ENCODE assay signal across 16 cellular contexts in the genomic region with DNA sequence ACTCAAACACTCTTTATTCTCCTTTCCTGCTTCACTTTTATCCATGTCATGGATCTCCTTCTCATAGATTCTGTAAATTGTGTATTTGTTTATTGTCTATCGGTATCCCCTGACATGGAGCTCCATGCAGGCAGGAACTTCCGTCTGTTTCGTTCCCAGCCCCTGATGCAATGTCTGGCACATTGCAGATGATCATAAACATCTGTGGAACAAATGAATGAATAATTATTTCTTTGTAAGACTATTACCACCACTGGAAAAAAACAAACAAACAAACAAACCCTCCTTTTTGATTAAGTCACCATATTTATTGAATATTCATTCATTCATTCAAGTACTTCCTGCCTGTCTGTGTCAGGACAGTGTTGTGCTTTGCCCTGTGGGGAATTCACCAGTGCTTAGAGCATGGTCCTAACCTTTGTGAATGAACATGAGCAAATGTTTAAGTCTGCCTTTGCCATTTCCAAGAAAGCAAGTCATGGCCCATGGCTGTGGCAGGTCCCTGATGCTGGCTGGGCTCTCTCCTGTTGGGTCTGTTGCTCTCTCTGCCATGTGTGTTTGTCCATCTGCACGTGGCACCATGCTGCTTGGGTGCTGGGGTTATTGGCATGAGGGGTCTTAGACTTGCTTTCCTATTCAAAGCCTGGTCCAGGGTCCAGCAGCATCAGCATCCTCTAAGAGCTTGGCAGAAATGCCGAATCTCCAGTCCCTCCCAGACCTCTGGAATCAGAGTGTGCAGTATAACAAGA. TPM values are rescaled to one million over a fixed set of nuclear protein-coding genes. Genes with fewer than 3 reads are reported as not detected.
A peak's percentile ranks its signal among the peaks of the same experiment; 100 is the strongest.
DNase-seq lines count a peak whose midpoint lies in the region; ATAC-seq and TF ChIP-seq lines count a peak whose summit lies in the region.
"Had no signal": no experiment of that assay in that cellular context is flagged by ENCODE, and none has a peak within 500 bp of the region (broad histone marks: within the 10 kb centered on the region; RNA-seq: fewer than 3 reads in every experiment).

No MANE protein-coding gene starts in this region.

- no peaks in the 10 kb centered on the region for H3K9me3 Mint-ChIP-seq in activated T-helper 17 cell treated with anti-CD3 and anti-CD28 coated beads, Interleukin-2, amount 50 U/mL, for 72 hours

- H3K27me3 ChIP-seq in right cardiac atrium (ENCODE audit: control insufficient read depth, insufficient read depth) = no peaks in the 10 kb centered on the region
- H3K27me3 ChIP-seq in lower lobe of right lung (ENCODE audit: low read depth) = no peaks in the 10 kb centered on the region
- H3K27me3 ChIP-seq in BE2C = no peaks in the 10 kb centered on the region
- H3K27me3 ChIP-seq: MG63, Peyer's patch had no signal

- H3K36me3 Mint-ChIP-seq in activated T-helper 17 cell treated with anti-CD3 and anti-CD28 coated beads, Interleukin-2, amount 50 U/mL, for 72 hours (ENCODE audit: low read depth) = no peaks in the 10 kb centered on the region

- no peaks in the 10 kb centered on the region for H3K9me3 ChIP-seq in right cardiac atrium (ENCODE audit: control insufficient read depth, low read length)
- H3K9me3 ChIP-seq in lower lobe of right lung = no peaks in the 10 kb centered on the region
- no peaks in the 10 kb centered on the region for H3K9me3 ChIP-seq in BE2C
- H3K9me3 ChIP-seq: MG63, Peyer's patch had no signal

- H3K36me3 ChIP-seq in lower lobe of right lung (peaks cover 82% of the 10 kb centered on the region), BE2C (no peaks in the 10 kb centered on the region)
- H3K36me3 ChIP-seq: MG63 had no signal

- ATAC-seq in right cardiac atrium (no peak), Right ventricle myocardium inferior (no peak), lower lobe of right lung (no peak)
- no peak for ATAC-seq in activated T-helper 17 cell treated with anti-CD3 and anti-CD28 coated beads, Interleukin-2, amount 50 U/mL, for 72 hours (replicated peaks)

- intact Hi-C loops in right cardiac atrium (cut with DNase I) = loop anchor here in 1 of 4 donors (5.0 to 10.0 kb wide), 2 partner anchors 82 to 185 kb away; no protein-coding TSS in a partner anchor
- intact Hi-C loops in Right ventricle myocardium inferior (cut with DNase I) = no loop called here
- intact Hi-C loops in lower lobe of right lung (cut with DNase I) = loop anchor here (10.0 kb wide), 1 partner anchor 185 kb away; no protein-coding TSS in a partner anchor

- H3K4me1 ChIP-seq in right cardiac atrium (ENCODE audit: control insufficient read depth, insufficient read depth, low read length) (peaks cover 7% of the 10 kb centered on the region), lower lobe of right lung (peaks cover 56% of the 10 kb centered on the region), BE2C (no peaks in the 10 kb centered on the region)

- TF ChIP-seq CTCF in lower lobe of right lung (IDR thresholded peaks at IDR 0.05) (no peak), BE2C (IDR thresholded peaks at IDR 0.05; ENCODE audit: low read depth, low read length) (no peak)

- DNase-seq in right cardiac atrium = no peak
- no peak for DNase-seq in Right ventricle myocardium inferior (ENCODE audit: missing footprints)
- DNase-seq in lower lobe of right lung = no peak
- DNase-seq in activated naive CD4-positive, alpha-beta T cell treated with Interleukin-2 at 50 U/mL for 16 hours = no peak
- no peak for DNase-seq in BE2C
- DNase-seq in stimulated activated CD4-positive, alpha-beta T cell treated with anti-CD3 and anti-CD28 coated beads, Interleukin-4, amount 100 ng/mL, for 24 hours = no peak
- DNase-seq: EL, MG63, NCI-H1092 treated with DMSO at 0.1 percent for 48 hours, NCI-H1694 treated with DMSO at 0.1 percent for 48 hours, NCI-H446, NCI-H774, SHP77 treated with DMSO at 0.1 percent for 48 hours had no signal

- no peak overlapping the region for H3K4me3 Mint-ChIP-seq in activated T-helper 17 cell treated with anti-CD3 and anti-CD28 coated beads, Interleukin-2, amount 50 U/mL, for 72 hours

- H3K4me1 Mint-ChIP-seq in activated T-helper 17 cell treated with anti-CD3 and anti-CD28 coated beads, Interleukin-2, amount 50 U/mL, for 72 hours = peaks cover 24% of the 10 kb centered on the region

- no peak overlapping the region for H3K4me3 ChIP-seq in right cardiac atrium (ENCODE audit: low read length)
- H3K4me3 ChIP-seq in lower lobe of right lung = no peak overlapping the region
- no peak overlapping the region for H3K4me3 ChIP-seq in BE2C (ENCODE audit: low read depth, low read length)
- H3K4me3 ChIP-seq: MG63, Peyer's patch had no signal

- 83% methylated on average over 5 of the region's 5 CpGs for WGBS in right cardiac atrium

- H3K27ac ChIP-seq in right cardiac atrium (ENCODE audit: low read length) (peak overlapping the region; percentile 37), lower lobe of right lung (peak overlapping the region; percentile 7), temporal lobe (ENCODE audit: low read depth, low read length) (peak overlapping the region; percentile 41)
- H3K27ac ChIP-seq: Peyer's patch had no signal

- H3K27ac Mint-ChIP-seq in activated T-helper 17 cell treated with anti-CD3 and anti-CD28 coated beads, Interleukin-2, amount 50 U/mL, for 72 hours = peak overlapping the region; percentile 28

- H3K27me3 Mint-ChIP-seq in activated T-helper 17 cell treated with anti-CD3 and anti-CD28 coated beads, Interleukin-2, amount 50 U/mL, for 72 hours = no peaks in the 10 kb centered on the region

RNA-seq across cellular contexts. Expression of a gene that starts 47.5 kb away (rescaled TPM):
- total RNA-seq in right cardiac atrium = 10 to 100 TPM; 49.4 to 59.5 (median 54.8) TPM
- polyA plus RNA-seq in right cardiac atrium = 82.9 TPM
- total RNA-seq in Right ventricle myocardium inferior = 58.4 TPM
- 10 to 100 TPM; 39.9 to 81.4 TPM for total RNA-seq in activated T-helper 17 cell treated with anti-CD3 and anti-CD28 coated beads, Interleukin-2, amount 50 U/mL, for 72 hours
- total RNA-seq in lower lobe of right lung = 69.8 TPM
- 26.6 TPM for total RNA-seq in temporal lobe
- 99.1 TPM for polyA plus RNA-seq in BE2C (2012; ENCODE audit: insufficient read depth, insufficient read length, low read depth)
